ENCODE assay signal across 8 cellular contexts in the genomic region with DNA sequence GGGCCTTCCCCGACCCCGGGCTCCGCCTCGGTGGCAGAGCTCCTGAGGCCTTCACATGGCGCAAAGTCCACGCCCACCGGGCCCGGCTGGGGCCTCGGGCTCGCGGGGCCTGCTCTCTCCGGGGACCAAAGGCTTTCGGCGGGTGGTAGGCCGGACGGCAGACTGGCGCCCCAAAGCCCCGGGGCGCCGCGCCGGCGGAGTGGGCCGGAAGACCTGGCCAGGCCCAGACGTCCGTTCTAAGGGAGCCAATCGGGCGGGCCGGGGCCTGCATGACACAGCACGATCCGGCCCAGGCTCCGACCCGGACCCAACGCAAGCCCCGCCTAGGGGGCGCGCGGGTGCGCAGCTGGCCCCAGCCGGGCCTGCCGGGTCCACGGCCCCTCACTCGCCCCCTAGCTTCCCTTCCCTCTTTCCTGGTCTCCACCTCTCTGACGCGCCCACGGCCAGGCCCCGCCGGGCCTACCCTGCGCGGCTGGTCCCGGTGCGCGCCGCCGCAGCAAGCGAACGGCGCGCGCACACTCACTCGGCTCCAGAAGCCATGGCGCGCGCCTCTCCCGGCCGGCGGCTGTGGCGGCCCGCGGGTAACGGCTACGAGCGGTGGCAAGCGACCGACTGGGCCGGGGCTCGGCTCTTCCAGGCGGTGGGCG. TPM values are rescaled to one million over a fixed set of nuclear protein-coding genes. Genes with fewer than 3 reads are reported as not detected.
DNase-seq lines count a peak whose midpoint lies in the region; ATAC-seq and TF ChIP-seq lines count a peak whose summit lies in the region.

No MANE protein-coding gene starts in this region.

- H3K4me2 ChIP-seq in fibroblast of lung (ENCODE audit: extremely low read depth, insufficient read depth, low read length): peak overlapping the region; percentile 100

- TF ChIP-seq CTCF in fibroblast of lung (conservative IDR thresholded peaks at IDR 0.05 in 1 of 2, IDR thresholded peaks at IDR 0.05 in 1 of 2; ENCODE audit: low read depth in 1 of 2, low read length in 2 of 2): peak; percentile 21 to 41

- DNase-seq in DMS153 (lab: John Stamatoyannopoulos, UW): peak; percentile 48
- peak in 72 of 76 experiments; percentile 5 to 82 (median 62) for DNase-seq in HUDEP-2 (lab: John Stamatoyannopoulos, UW; ENCODE audit: unreplicated experiment in 76 of 76)
- peak; percentile 93 for DNase-seq in OCI-M1 (lab: John Stamatoyannopoulos, UW)
- peak; percentile 72 for DNase-seq in activated T-helper 1 cell treated with anti-CD3 and anti-CD28 coated beads, Interleukin-12 subunit alpha, Interleukin-12 subunit beta, Interleukin-2, Interleukin-4 antibody, amounts not matched to agents 30 ng/mL and 10 ng/mL and 1 ng/mL, durations not matched to agents 14 hours and 24 hours and 36 hours (ENCODE audit: low spot score)
- DNase-seq in fibroblast of lung (ENCODE audit: low read depth in 2 of 2): peak; percentile 86 to 88
- DNase-seq in naive thymus-derived CD8-positive, alpha-beta T cell: peak; percentile 60 to 82 (median 72)
- DNase-seq in stimulated activated naive B cell treated with anti-CD40 and anti-IgM and Interleukin-4, amounts not matched to agents 10 μg/mL and 1 μg/mL and 100 μg/mL, for 72 hours: peak; percentile 74

- peaks cover 8% of the 10 kb centered on the region for H3K36me3 ChIP-seq in fibroblast of lung (ENCODE audit: control insufficient read depth, insufficient read depth, low read length)

- H2AFZ ChIP-seq in fibroblast of lung (ENCODE audit: low read length): no peak overlapping the region

- H3K4me1 Mint-ChIP-seq in activated T-helper 1 cell treated with anti-CD3 and anti-CD28 coated beads, Interleukin-12 subunit alpha, Interleukin-12 subunit beta, Interleukin-2, Interleukin-4 antibody, amounts not matched to agents 30 ng/mL and 10 ng/mL and 1 ng/mL, durations not matched to agents 14 hours and 24 hours and 36 hours (ENCODE audit: low read depth): peaks cover 55% of the 10 kb centered on the region
- H3K4me1 Mint-ChIP-seq in naive thymus-derived CD8-positive, alpha-beta T cell: peaks cover 31 to 54% (median 53%) of the 10 kb centered on the region in 4 donors
- H3K4me1 Mint-ChIP-seq in stimulated activated naive B cell treated with anti-CD40 and anti-IgM and Interleukin-4, amounts not matched to agents 10 μg/mL and 1 μg/mL and 100 μg/mL, for 72 hours: peaks cover 29 to 57% of the 10 kb centered on the region in 2 donors

- peaks cover 18% of the 10 kb centered on the region for H4K20me1 ChIP-seq in fibroblast of lung (ENCODE audit: control insufficient read depth, extremely low read depth, insufficient read depth, low read length)

- H3K9me3 Mint-ChIP-seq in activated T-helper 1 cell treated with anti-CD3 and anti-CD28 coated beads, Interleukin-12 subunit alpha, Interleukin-12 subunit beta, Interleukin-2, Interleukin-4 antibody, amounts not matched to agents 30 ng/mL and 10 ng/mL and 1 ng/mL, durations not matched to agents 14 hours and 24 hours and 36 hours: no peaks in the 10 kb centered on the region
- no peaks in the 10 kb centered on the region for H3K9me3 Mint-ChIP-seq in naive thymus-derived CD8-positive, alpha-beta T cell
- no peaks in the 10 kb centered on the region for H3K9me3 Mint-ChIP-seq in stimulated activated naive B cell treated with anti-CD40 and anti-IgM and Interleukin-4, amounts not matched to agents 10 μg/mL and 1 μg/mL and 100 μg/mL, for 72 hours

- H3K36me3 Mint-ChIP-seq in activated T-helper 1 cell treated with anti-CD3 and anti-CD28 coated beads, Interleukin-12 subunit alpha, Interleukin-12 subunit beta, Interleukin-2, Interleukin-4 antibody, amounts not matched to agents 30 ng/mL and 10 ng/mL and 1 ng/mL, durations not matched to agents 14 hours and 24 hours and 36 hours (ENCODE audit: low read depth): peaks cover 59% of the 10 kb centered on the region
- peaks cover 0 to 30% (median 4%) of the 10 kb centered on the region in 3 donors for H3K36me3 Mint-ChIP-seq in naive thymus-derived CD8-positive, alpha-beta T cell
- H3K36me3 Mint-ChIP-seq in stimulated activated naive B cell treated with anti-CD40 and anti-IgM and Interleukin-4, amounts not matched to agents 10 μg/mL and 1 μg/mL and 100 μg/mL, for 72 hours: peaks cover 48 to 63% of the 10 kb centered on the region in 2 donors

- peak overlapping the region; percentile 100 for H3K9ac ChIP-seq in fibroblast of lung (ENCODE audit: insufficient read depth, low read length)

- H3K4me3 Mint-ChIP-seq in activated T-helper 1 cell treated with anti-CD3 and anti-CD28 coated beads, Interleukin-12 subunit alpha, Interleukin-12 subunit beta, Interleukin-2, Interleukin-4 antibody, amounts not matched to agents 30 ng/mL and 10 ng/mL and 1 ng/mL, durations not matched to agents 14 hours and 24 hours and 36 hours: peak overlapping the region; percentile 95
- H3K4me3 Mint-ChIP-seq in naive thymus-derived CD8-positive, alpha-beta T cell: peak overlapping the region; percentile 78 to 94 (median 91)
- peak overlapping the region; percentile 89 to 95 for H3K4me3 Mint-ChIP-seq in stimulated activated naive B cell treated with anti-CD40 and anti-IgM and Interleukin-4, amounts not matched to agents 10 μg/mL and 1 μg/mL and 100 μg/mL, for 72 hours

- peak; percentile 51 for ATAC-seq in GM21423 (IDR thresholded peaks at IDR 0.05; ENCODE audit: unreplicated experiment)
- ATAC-seq in naive thymus-derived CD8-positive, alpha-beta T cell: peak; percentile 54 to 56
- peak; percentile 73 to 78 for ATAC-seq in stimulated activated naive B cell treated with anti-CD40 and anti-IgM and Interleukin-4, amounts not matched to agents 10 μg/mL and 1 μg/mL and 100 μg/mL, for 72 hours (replicated peaks)

- H3K27ac ChIP-seq in fibroblast of lung (ENCODE audit: insufficient read depth, low read length): peak overlapping the region; percentile 99

- H3K9me3 ChIP-seq in fibroblast of lung (ENCODE audit: control insufficient read depth, insufficient read depth, low read depth, low read length): no peaks in the 10 kb centered on the region

- no peaks in the 10 kb centered on the region for H3K27me3 Mint-ChIP-seq in activated T-helper 1 cell treated with anti-CD3 and anti-CD28 coated beads, Interleukin-12 subunit alpha, Interleukin-12 subunit beta, Interleukin-2, Interleukin-4 antibody, amounts not matched to agents 30 ng/mL and 10 ng/mL and 1 ng/mL, durations not matched to agents 14 hours and 24 hours and 36 hours (ENCODE audit: insufficient read depth)
- H3K27me3 Mint-ChIP-seq in naive thymus-derived CD8-positive, alpha-beta T cell: no peaks in the 10 kb centered on the region
- H3K27me3 Mint-ChIP-seq in stimulated activated naive B cell treated with anti-CD40 and anti-IgM and Interleukin-4, amounts not matched to agents 10 μg/mL and 1 μg/mL and 100 μg/mL, for 72 hours: no peaks in the 10 kb centered on the region

- H3K79me2 ChIP-seq in fibroblast of lung (ENCODE audit: control insufficient read depth, insufficient read depth, low read length): peaks cover 51% of the 10 kb centered on the region

- no peaks in the 10 kb centered on the region for H3K27me3 ChIP-seq in fibroblast of lung (ENCODE audit: control insufficient read depth, insufficient read depth, low read length)

- H3K4me1 ChIP-seq in fibroblast of lung (ENCODE audit: control insufficient read depth, extremely low read depth, insufficient read depth, low read length): no peaks in the 10 kb centered on the region

- intact Hi-C loops in activated T-helper 1 cell treated with anti-CD3 and anti-CD28 coated beads, Interleukin-12 subunit alpha, Interleukin-12 subunit beta, Interleukin-2, Interleukin-4 antibody, amounts not matched to agents 30 ng/mL and 10 ng/mL and 1 ng/mL, durations not matched to agents 14 hours and 24 hours and 36 hours (cut with micrococcal nuclease): loop anchor here (1.0 to 10.0 kb wide), 13 partner anchors 8 to 743 kb away; a partner anchor contains a TSS

- H3K27ac Mint-ChIP-seq in activated T-helper 1 cell treated with anti-CD3 and anti-CD28 coated beads, Interleukin-12 subunit alpha, Interleukin-12 subunit beta, Interleukin-2, Interleukin-4 antibody, amounts not matched to agents 30 ng/mL and 10 ng/mL and 1 ng/mL, durations not matched to agents 14 hours and 24 hours and 36 hours: peak overlapping the region; percentile 92
- H3K27ac Mint-ChIP-seq in naive thymus-derived CD8-positive, alpha-beta T cell: peak overlapping the region; percentile 87 to 98 (median 94)
- peak overlapping the region; percentile 96 for H3K27ac Mint-ChIP-seq in stimulated activated naive B cell treated with anti-CD40 and anti-IgM and Interleukin-4, amounts not matched to agents 10 μg/mL and 1 μg/mL and 100 μg/mL, for 72 hours

- POLR2A ChIA-PET in naive thymus-derived CD8-positive, alpha-beta T cell (lab: Charles Lee): interaction anchor here (0.5 to 2.6 kb wide), 27 partner anchors 9 to 1255 kb away, joined by 3 to 39 read pairs (median 4); a partner anchor contains a TSS

- H3K4me3 ChIP-seq in fibroblast of lung (replicated peaks in 1 of 4; ENCODE audit: control extremely low read depth in 1 of 4, insufficient read depth in 1 of 4, low read depth in 3 of 4, low read length in 4 of 4): peak overlapping the region; percentile 80 to 95 (median 81)

RNA-seq across cellular contexts. Expression of a gene that starts 0.5 kb away (rescaled TPM):
- 334 and 353 TPM in 2 replicates for total RNA-seq in activated T-helper 1 cell treated with anti-CD3 and anti-CD28 coated beads, Interleukin-12 subunit alpha, Interleukin-12 subunit beta, Interleukin-2, Interleukin-4 antibody, amounts not matched to agents 30 ng/mL and 10 ng/mL and 1 ng/mL, durations not matched to agents 14 hours and 24 hours and 36 hours
- 220 and 340 TPM in 2 replicates for total RNA-seq in fibroblast of lung
- 298 and 306 TPM in 2 replicates for polyA plus RNA-seq in fibroblast of lung
- polyA plus RNA-seq in fibroblast of lung (2012): 323 and 361 TPM in 2 replicates
- polyA minus RNA-seq in fibroblast of lung (ENCODE audit: low replicate concordance): 669 and 750 TPM in 2 replicates
- 100 to 1,000 TPM; 172 to 177 TPM for total RNA-seq in naive thymus-derived CD8-positive, alpha-beta T cell
- polyA plus RNA-seq in naive thymus-derived CD8-positive, alpha-beta T cell: 100 to 1,000 TPM; 136 to 152 (median 142) TPM

RNA-seq across cellular contexts. Expression of a gene that starts 7.8 kb away (rescaled TPM):
- 102 and 104 TPM in 2 replicates for total RNA-seq in activated T-helper 1 cell treated with anti-CD3 and anti-CD28 coated beads, Interleukin-12 subunit alpha, Interleukin-12 subunit beta, Interleukin-2, Interleukin-4 antibody, amounts not matched to agents 30 ng/mL and 10 ng/mL and 1 ng/mL, durations not matched to agents 14 hours and 24 hours and 36 hours
- total RNA-seq in fibroblast of lung: 9.2 and 12.2 TPM in 2 replicates
- polyA plus RNA-seq in fibroblast of lung: 6.6 and 19.4 TPM in 2 replicates
- polyA plus RNA-seq in fibroblast of lung (2012): 9.7 and 29.3 TPM in 2 replicates
- 14.7 and 26.7 TPM in 2 replicates for polyA minus RNA-seq in fibroblast of lung (ENCODE audit: low replicate concordance)
- total RNA-seq in naive thymus-derived CD8-positive, alpha-beta T cell: 10 to 100 TPM; 23.6 to 27.9 TPM
- polyA plus RNA-seq in naive thymus-derived CD8-positive, alpha-beta T cell: 1 to 10 TPM; 4.4 to 9.3 (median 5.9) TPM

RNA-seq across cellular contexts. Expression of a gene that starts 24.5 kb away (rescaled TPM):
- total RNA-seq in activated T-helper 1 cell treated with anti-CD3 and anti-CD28 coated beads, Interleukin-12 subunit alpha, Interleukin-12 subunit beta, Interleukin-2, Interleukin-4 antibody, amounts not matched to agents 30 ng/mL and 10 ng/mL and 1 ng/mL, durations not matched to agents 14 hours and 24 hours and 36 hours: 34.4 and 39.7 TPM in 2 replicates
- 7.4 and 14.0 TPM in 2 replicates for total RNA-seq in fibroblast of lung
- polyA plus RNA-seq in fibroblast of lung: 14.8 and 18.6 TPM in 2 replicates
- 13.7 and 15.7 TPM in 2 replicates for polyA plus RNA-seq in fibroblast of lung (2012)
- 29.3 and 54.6 TPM in 2 replicates for polyA minus RNA-seq in fibroblast of lung (ENCODE audit: low replicate concordance)
- 10 to 100 TPM; 32.6 to 36.1 TPM for total RNA-seq in naive thymus-derived CD8-positive, alpha-beta T cell
- 10 to 100 TPM; 23.0 to 26.2 (median 23.3) TPM for polyA plus RNA-seq in naive thymus-derived CD8-positive, alpha-beta T cell

RNA-seq across cellular contexts. Expression of a gene that starts 31.0 kb away (rescaled TPM):
- total RNA-seq in activated T-helper 1 cell treated with anti-CD3 and anti-CD28 coated beads, Interleukin-12 subunit alpha, Interleukin-12 subunit beta, Interleukin-2, Interleukin-4 antibody, amounts not matched to agents 30 ng/mL and 10 ng/mL and 1 ng/mL, durations not matched to agents 14 hours and 24 hours and 36 hours: 250 and 261 TPM in 2 replicates
- 170 and 178 TPM in 2 replicates for total RNA-seq in fibroblast of lung
- polyA plus RNA-seq in fibroblast of lung: 94.0 and 144 TPM in 2 replicates
- 100 and 153 TPM in 2 replicates for polyA plus RNA-seq in fibroblast of lung (2012)
- polyA minus RNA-seq in fibroblast of lung (ENCODE audit: low replicate concordance): 141 and 161 TPM in 2 replicates
- 10 to 100 TPM; 47.3 to 53.0 TPM for total RNA-seq in naive thymus-derived CD8-positive, alpha-beta T cell
- 10 to 100 TPM; 86.7 to 93.9 (median 88.9) TPM for polyA plus RNA-seq in naive thymus-derived CD8-positive, alpha-beta T cell

RNA-seq across cellular contexts. Expression of a gene that starts 43.7 kb away (rescaled TPM):
- total RNA-seq in activated T-helper 1 cell treated with anti-CD3 and anti-CD28 coated beads, Interleukin-12 subunit alpha, Interleukin-12 subunit beta, Interleukin-2, Interleukin-4 antibody, amounts not matched to agents 30 ng/mL and 10 ng/mL and 1 ng/mL, durations not matched to agents 14 hours and 24 hours and 36 hours: 4.8 and 5.4 TPM in 2 replicates
- total RNA-seq in fibroblast of lung: 8.7 and 18.2 TPM in 2 replicates
- 24.5 and 25.4 TPM in 2 replicates for polyA plus RNA-seq in fibroblast of lung
- 17.8 and 23.4 TPM in 2 replicates for polyA plus RNA-seq in fibroblast of lung (2012)
- polyA minus RNA-seq in fibroblast of lung (ENCODE audit: low replicate concordance): 40.4 and 43.1 TPM in 2 replicates
- 1 to 10 TPM; 5.4 to 5.7 TPM for total RNA-seq in naive thymus-derived CD8-positive, alpha-beta T cell
- polyA plus RNA-seq in naive thymus-derived CD8-positive, alpha-beta T cell: 1 to 10 TPM; 1.6 to 2.9 (median 2.6) TPM

Comparison
In these comparisons a context has a peak if more than half of its experiments do, and no peak if none do; other contexts are left out.
1. Peak in every context shown above with its lines: DNase-seq, ATAC-seq, H3K4me3 ChIP-seq and H3K27ac ChIP-seq.